2 cellular contexts compared by ENCODE assay signal in genomic region chrX:102651242-102651967, GRCh38.
TF ChIP-seq lines count a peak whose summit lies in the region.

GPRASP1 (plus strand) TSS chrX:102651483; CDS start chrX:102653914, 2,431 bp downstream.

TF ChIP-seq in IMR-90, 13 proteins besides CTCF, POLR2A, EP300 and RAD21:
- TF ChIP-seq BHLHE40 (IDR thresholded peaks at IDR 0.05; ENCODE audit: low read depth, low read length), result no peak
- TF ChIP-seq RCOR1 (IDR thresholded peaks at IDR 0.05; ENCODE audit: insufficient replicate concordance, low read length), result no peak
- TF ChIP-seq SMC3 (IDR thresholded peaks at IDR 0.05; ENCODE audit: low read depth, low read length), result no peak

TF ChIP-seq in H1, 55 proteins besides CTCF, POLR2A, EP300 and RAD21:
- TF ChIP-seq ASH2L (IDR thresholded peaks at IDR 0.05; ENCODE audit: low read length) (peak; percentile 4), CEBPB (IDR thresholded peaks at IDR 0.05; ENCODE audit: low read depth, low read length) (no peak), CHD2 (IDR thresholded peaks at IDR 0.05; ENCODE audit: low read length) (peak; percentile 32; the same call in 1 of the 2 replicates), YY1 (IDR thresholded peaks at IDR 0.05; ENCODE audit: low read depth, low read length) (no peak), MAX (IDR thresholded peaks at IDR 0.05) (peak; percentile 34; the same call in 1 of the 2 replicates), CBX5 (IDR thresholded peaks at IDR 0.05; ENCODE audit: low read depth, low read length) (no peak), BRCA1 (IDR thresholded peaks at IDR 0.05; ENCODE audit: low read depth, low read length) (no peak), SIX5 (IDR thresholded peaks at IDR 0.05; ENCODE audit: low read depth, low read length) (no peak), CREB1 (IDR thresholded peaks at IDR 0.05) (no peak), KDM4A (IDR thresholded peaks at IDR 0.05; ENCODE audit: low read depth, low read length, severe bottlenecking) (peak; percentile 46), ATF3 (IDR thresholded peaks at IDR 0.05; ENCODE audit: insufficient read depth, low read depth, low read length) (no peak)
